ENCODE assay signal across 8 cellular contexts in the genomic region with DNA sequence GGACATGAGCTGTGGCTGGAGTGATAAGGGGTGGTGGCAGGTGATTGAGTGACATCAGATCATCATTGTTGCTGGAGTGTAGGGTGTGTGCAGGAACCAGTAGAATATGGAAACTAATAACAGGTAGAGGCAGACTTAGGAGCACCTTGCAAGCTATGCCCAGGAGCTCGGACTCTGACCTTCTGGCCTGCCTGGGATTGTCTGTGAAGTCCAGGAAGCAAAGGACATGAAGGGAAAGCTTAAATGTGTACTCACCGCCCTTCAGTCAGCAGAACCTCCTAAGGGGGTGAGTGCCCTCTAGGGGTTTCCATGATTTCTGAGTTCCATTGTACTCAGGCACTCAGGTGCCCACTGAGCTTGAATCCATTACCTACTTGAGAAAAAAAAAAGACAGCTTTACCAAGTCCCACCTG.
DNase-seq lines count a peak whose midpoint lies in the region; ATAC-seq and TF ChIP-seq lines count a peak whose summit lies in the region.

No MANE protein-coding gene starts in this region.

- no peaks in the 10 kb centered on the region for H3K4me1 ChIP-seq in liver (ENCODE audit: control insufficient read depth in 4 of 4, insufficient read depth in 4 of 4, low read length in 3 of 4)

- ATAC-seq in GM21526 (IDR thresholded peaks at IDR 0.05; ENCODE audit: low FRiP score, unreplicated experiment) = no peak

- H3K27ac ChIP-seq in liver (ENCODE audit: low read depth in 1 of 2, low read length in 2 of 2) = no peak overlapping the region

- WGBS in liver = 42% methylated on average over 2 of the region's 2 CpGs

- H3K4me1 Mint-ChIP-seq in brain = no peaks in the 10 kb centered on the region
- H3K4me1 Mint-ChIP-seq in activated CD4-positive, alpha-beta memory T cell treated with anti-CD3 and anti-CD28 coated beads for 36 hours (ENCODE audit: low read depth) = no peaks in the 10 kb centered on the region

- no peak overlapping the region for H3K4me3 ChIP-seq in liver (ENCODE audit: low read depth in 1 of 3, low read length in 3 of 3)

- POLR2A ChIA-PET in activated CD4-positive, alpha-beta memory T cell treated with anti-CD3 and anti-CD28 coated beads for 36 hours (lab: Charles Lee) = no interaction called here

- no peaks in the 10 kb centered on the region for H3K9me3 ChIP-seq in liver (ENCODE audit: control insufficient read depth in 4 of 4, low read length in 3 of 4)

- CTCF ChIA-PET in activated CD4-positive, alpha-beta memory T cell treated with anti-CD3 and anti-CD28 coated beads for 36 hours (lab: Charles Lee) = interaction anchor here (0.6 kb wide), 1 partner anchor 86 kb away, joined by 4 read pairs; no protein-coding TSS in a partner anchor

- intact Hi-C loops in activated CD4-positive, alpha-beta memory T cell treated with anti-CD3 and anti-CD28 coated beads for 36 hours (cut with micrococcal nuclease) = loop anchor here (5.0 to 10.0 kb wide), 2 partner anchors 102 to 1225 kb away; a partner anchor contains a TSS

- no peaks in the 10 kb centered on the region for H3K27me3 Mint-ChIP-seq in brain
- H3K27me3 Mint-ChIP-seq in activated CD4-positive, alpha-beta memory T cell treated with anti-CD3 and anti-CD28 coated beads for 36 hours = no peaks in the 10 kb centered on the region

- no peak overlapping the region for H3K9ac ChIP-seq in liver (ENCODE audit: low read depth in 1 of 2, low read length in 2 of 2)

- TF ChIP-seq RAD21 in liver (IDR thresholded peaks at IDR 0.05) = peak; percentile 44 to 56

- TF ChIP-seq CTCF in brain (conservative IDR thresholded peaks at IDR 0.05) = peak; percentile 53 to 54
- peak; percentile 6 for TF ChIP-seq CTCF in liver (IDR thresholded peaks at IDR 0.05; ENCODE audit: low read depth, low read length, missing input control)

- H3K36me3 Mint-ChIP-seq in brain = no peaks in the 10 kb centered on the region
- H3K36me3 Mint-ChIP-seq in activated CD4-positive, alpha-beta memory T cell treated with anti-CD3 and anti-CD28 coated beads for 36 hours = no peaks in the 10 kb centered on the region

- no peak overlapping the region for H3K4me3 Mint-ChIP-seq in brain
- H3K4me3 Mint-ChIP-seq in activated CD4-positive, alpha-beta memory T cell treated with anti-CD3 and anti-CD28 coated beads for 36 hours = no peak overlapping the region

- H3K27ac Mint-ChIP-seq in brain = no peak overlapping the region
- H3K27ac Mint-ChIP-seq in activated CD4-positive, alpha-beta memory T cell treated with anti-CD3 and anti-CD28 coated beads for 36 hours = no peak overlapping the region

- H3K9me3 Mint-ChIP-seq in brain = no peaks in the 10 kb centered on the region
- no peaks in the 10 kb centered on the region for H3K9me3 Mint-ChIP-seq in activated CD4-positive, alpha-beta memory T cell treated with anti-CD3 and anti-CD28 coated beads for 36 hours

- no peaks in the 10 kb centered on the region for H3K36me3 ChIP-seq in liver (ENCODE audit: control insufficient read depth in 4 of 4, insufficient read depth in 3 of 4, low read depth in 1 of 4, low read length in 3 of 4)

- DNase-seq in DMS114 treated with DMSO at 0.1 percent for 48 hours (lab: John Stamatoyannopoulos, UW; ENCODE audit: unreplicated experiment) (peak; percentile 22), NCI-H1417 (lab: John Stamatoyannopoulos, UW) (peak; percentile 69 to 86 (median 85)), cerebellar nuclear complex (lab: John Stamatoyannopoulos, UW) (no peak)
- DNase-seq in activated naive CD4-positive, alpha-beta T cell treated with anti-CD3 and anti-CD28 coated beads, Interleukin-2, amount 50 U/mL, for 16 hours = no peak
- no peak for DNase-seq in activated CD4-positive, alpha-beta memory T cell treated with anti-CD3 and anti-CD28 coated beads for 36 hours

- no peaks in the 10 kb centered on the region for H3K27me3 ChIP-seq in liver (ENCODE audit: control insufficient read depth in 4 of 4, insufficient read depth in 4 of 4, low read length in 3 of 4)

TF ChIP-seq in liver, 16 proteins besides CTCF, POLR2A, EP300 and RAD21:
- no peak for TF ChIP-seq SP1 (IDR thresholded peaks at IDR 0.05)
- TF ChIP-seq JUND (IDR thresholded peaks at IDR 0.05) = no peak
- TF ChIP-seq, protein P1, sequence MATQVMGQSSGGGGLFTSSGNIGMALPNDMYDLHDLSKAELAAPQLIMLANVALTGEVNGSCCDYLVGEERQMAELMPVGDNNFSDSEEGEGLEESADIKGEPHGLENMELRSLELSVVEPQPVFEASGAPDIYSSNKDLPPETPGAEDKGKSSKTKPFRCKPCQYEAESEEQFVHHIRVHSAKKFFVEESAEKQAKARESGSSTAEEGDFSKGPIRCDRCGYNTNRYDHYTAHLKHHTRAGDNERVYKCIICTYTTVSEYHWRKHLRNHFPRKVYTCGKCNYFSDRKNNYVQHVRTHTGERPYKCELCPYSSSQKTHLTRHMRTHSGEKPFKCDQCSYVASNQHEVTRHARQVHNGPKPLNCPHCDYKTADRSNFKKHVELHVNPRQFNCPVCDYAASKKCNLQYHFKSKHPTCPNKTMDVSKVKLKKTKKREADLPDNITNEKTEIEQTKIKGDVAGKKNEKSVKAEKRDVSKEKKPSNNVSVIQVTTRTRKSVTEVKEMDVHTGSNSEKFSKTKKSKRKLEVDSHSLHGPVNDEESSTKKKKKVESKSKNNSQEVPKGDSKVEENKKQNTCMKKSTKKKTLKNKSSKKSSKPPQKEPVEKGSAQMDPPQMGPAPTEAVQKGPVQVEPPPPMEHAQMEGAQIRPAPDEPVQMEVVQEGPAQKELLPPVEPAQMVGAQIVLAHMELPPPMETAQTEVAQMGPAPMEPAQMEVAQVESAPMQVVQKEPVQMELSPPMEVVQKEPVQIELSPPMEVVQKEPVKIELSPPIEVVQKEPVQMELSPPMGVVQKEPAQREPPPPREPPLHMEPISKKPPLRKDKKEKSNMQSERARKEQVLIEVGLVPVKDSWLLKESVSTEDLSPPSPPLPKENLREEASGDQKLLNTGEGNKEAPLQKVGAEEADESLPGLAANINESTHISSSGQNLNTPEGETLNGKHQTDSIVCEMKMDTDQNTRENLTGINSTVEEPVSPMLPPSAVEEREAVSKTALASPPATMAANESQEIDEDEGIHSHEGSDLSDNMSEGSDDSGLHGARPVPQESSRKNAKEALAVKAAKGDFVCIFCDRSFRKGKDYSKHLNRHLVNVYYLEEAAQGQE (IDR thresholded peaks at IDR 0.05) = no peak
- TF ChIP-seq FOXA1 (IDR thresholded peaks at IDR 0.05) = no peak
- TF ChIP-seq, protein P2, sequence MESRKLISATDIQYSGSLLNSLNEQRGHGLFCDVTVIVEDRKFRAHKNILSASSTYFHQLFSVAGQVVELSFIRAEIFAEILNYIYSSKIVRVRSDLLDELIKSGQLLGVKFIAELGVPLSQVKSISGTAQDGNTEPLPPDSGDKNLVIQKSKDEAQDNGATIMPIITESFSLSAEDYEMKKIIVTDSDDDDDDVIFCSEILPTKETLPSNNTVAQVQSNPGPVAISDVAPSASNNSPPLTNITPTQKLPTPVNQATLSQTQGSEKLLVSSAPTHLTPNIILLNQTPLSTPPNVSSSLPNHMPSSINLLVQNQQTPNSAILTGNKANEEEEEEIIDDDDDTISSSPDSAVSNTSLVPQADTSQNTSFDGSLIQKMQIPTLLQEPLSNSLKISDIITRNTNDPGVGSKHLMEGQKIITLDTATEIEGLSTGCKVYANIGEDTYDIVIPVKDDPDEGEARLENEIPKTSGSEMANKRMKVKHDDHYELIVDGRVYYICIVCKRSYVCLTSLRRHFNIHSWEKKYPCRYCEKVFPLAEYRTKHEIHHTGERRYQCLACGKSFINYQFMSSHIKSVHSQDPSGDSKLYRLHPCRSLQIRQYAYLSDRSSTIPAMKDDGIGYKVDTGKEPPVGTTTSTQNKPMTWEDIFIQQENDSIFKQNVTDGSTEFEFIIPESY (IDR thresholded peaks at IDR 0.05) = no peak
- TF ChIP-seq NR2F2 (IDR thresholded peaks at IDR 0.05) = no peak
- TF ChIP-seq, protein P3, sequence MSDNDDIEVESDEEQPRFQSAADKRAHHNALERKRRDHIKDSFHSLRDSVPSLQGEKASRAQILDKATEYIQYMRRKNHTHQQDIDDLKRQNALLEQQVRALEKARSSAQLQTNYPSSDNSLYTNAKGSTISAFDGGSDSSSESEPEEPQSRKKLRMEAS (IDR thresholded peaks at IDR 0.05) = no peak
- TF ChIP-seq GABPA (IDR thresholded peaks at IDR 0.05 in 1 of 2, conservative IDR thresholded peaks at IDR 0.05 in 1 of 2) = no peak
- TF ChIP-seq EGR1 (IDR thresholded peaks at IDR 0.05; ENCODE audit: low read depth in 2 of 2) = no peak
- no peak for TF ChIP-seq FOXA2 (IDR thresholded peaks at IDR 0.05)
- no peak for TF ChIP-seq YY1 (IDR thresholded peaks at IDR 0.05)
- TF ChIP-seq HNF4G (IDR thresholded peaks at IDR 0.05) = no peak

Comparison
In these comparisons a context has a peak if more than half of its experiments do, and no peak if none do; other contexts are left out.
1. DNase-seq: peak in DMS114 treated with DMSO at 0.1 percent for 48 hours (single experiment) and NCI-H1417 (3 of 3); none in cerebellar nuclear complex (0 of 2), activated naive CD4-positive, alpha-beta T cell treated with anti-CD3 and anti-CD28 coated beads, Interleukin-2, amount 50 U/mL, for 16 hours (single experiment) and activated CD4-positive, alpha-beta memory T cell treated with anti-CD3 and anti-CD28 coated beads for 36 hours (single experiment).